12 cellular contexts compared by ENCODE assay signal in genomic region chrX:148459343-148459742, GRCh38. TPM values are rescaled to one million over a fixed set of nuclear protein-coding genes. Genes with fewer than 3 reads are reported as not detected.
DNase-seq lines count a peak whose midpoint lies in the region; ATAC-seq and TF ChIP-seq lines count a peak whose summit lies in the region.
"Had no signal": no experiment of that assay in that cellular context is flagged by ENCODE, and none has a peak within 500 bp of the region (broad histone marks: within the 10 kb centered on the region; RNA-seq: fewer than 3 reads in every experiment).

No MANE protein-coding gene starts in this region.

- ATAC-seq in GM18505 (IDR thresholded peaks at IDR 0.05; ENCODE audit: unreplicated experiment) (peak; percentile 89), GM21360 (IDR thresholded peaks at IDR 0.05; ENCODE audit: unreplicated experiment) (peak; percentile 87), HG02981 (IDR thresholded peaks at IDR 0.05; ENCODE audit: unreplicated experiment) (peak; percentile 84)

- peak; percentile 24 for DNase-seq in NB4 (ENCODE audit: low read depth)
- no peak for DNase-seq in kidney tubule cell (ENCODE audit: low spot score)
- no peak for DNase-seq in NCI-H2227 (lab: John Stamatoyannopoulos, UW; ENCODE audit: unreplicated experiment)
- DNase-seq in cerebellum (ENCODE audit: low spot score) = no peak
- no peak for DNase-seq in hepatic stellate cell (ENCODE audit: low spot score)
- DNase-seq: activated CD4-positive, alpha-beta T cell treated with anti-CD3 and anti-CD28 coated beads, Interleukin-2, amount 50 U/mL, for 48 hours; C1 segment of cervical spinal cord; endodermal cell; NCI-H2227 treated with DMSO at 0.1 percent for 48 hours had no signal

- TF ChIP-seq POLR2A in GM18505 (IDR thresholded peaks at IDR 0.05; ENCODE audit: borderline replicate concordance, extremely low read depth, insufficient read depth, insufficient read length) (no peak), NB4 (IDR thresholded peaks at IDR 0.05; ENCODE audit: extremely low read depth, insufficient read length) (no peak)

- no peak overlapping the region for H3K4me3 ChIP-seq in NB4 (ENCODE audit: low read depth, low read length)

- TF ChIP-seq CTCF in NB4 (IDR thresholded peaks at IDR 0.05; ENCODE audit: low read depth, low read length) = no peak

RNA-seq across cellular contexts. Expression of gene AFF2, which starts 41.1 kb away (rescaled TPM):
- total RNA-seq in cerebellum = 139 TPM
